Comparison of ENCODE assay signal across 20 cellular contexts in genomic region chr11:75186999-75187398, GRCh38. TPM values are rescaled to one million over a fixed set of nuclear protein-coding genes. Genes with fewer than 3 reads are reported as not detected.
A peak's percentile ranks its signal among the peaks of the same experiment; 100 is the strongest.
DNase-seq lines count a peak whose midpoint lies in the region; ATAC-seq and TF ChIP-seq lines count a peak whose summit lies in the region.
"Had no signal": no experiment of that assay in that cellular context is flagged by ENCODE, and none has a peak within 500 bp of the region (broad histone marks: within the 10 kb centered on the region; RNA-seq: fewer than 3 reads in every experiment).

No MANE protein-coding gene starts in this region.

- H4K91ac ChIP-seq in neuronal stem cell (ENCODE audit: low read depth, low read length, poor library complexity), result no peak overlapping the region

- H2BK15ac ChIP-seq in neuronal stem cell (ENCODE audit: low read length), result no peak overlapping the region

- H3K4me1 Mint-ChIP-seq in dendritic cell treated with granulocyte-macrophage colony-stimulating factor and Interleukin-4, amounts not matched to agents 40 ng/mL and 50 ng/mL, for 4 days (ENCODE audit: low read depth), result peaks cover 96% of the 10 kb centered on the region
- H3K4me1 Mint-ChIP-seq: CD8-positive, alpha-beta memory T cell had no signal

- H3K27ac ChIP-seq in AG04450 (ENCODE audit: low read depth, low read length) (peak overlapping the region; percentile 21), neuronal stem cell (replicated peaks; ENCODE audit: low read length) (no peak overlapping the region)

- no peak overlapping the region for H3K23ac ChIP-seq in neuronal stem cell (ENCODE audit: low read depth, low read length, poor library complexity)

- H2BK120ac ChIP-seq in neuronal stem cell (ENCODE audit: low read depth, low read length), result no peak overlapping the region

- peaks cover 100% of the 10 kb centered on the region for H3K36me3 Mint-ChIP-seq in dendritic cell treated with granulocyte-macrophage colony-stimulating factor and Interleukin-4, amounts not matched to agents 40 ng/mL and 50 ng/mL, for 4 days (ENCODE audit: low read depth)
- H3K36me3 Mint-ChIP-seq: CD14-positive monocyte; CD8-positive, alpha-beta memory T cell had no signal

- H3K27ac Mint-ChIP-seq in dendritic cell treated with granulocyte-macrophage colony-stimulating factor and Interleukin-4, amounts not matched to agents 40 ng/mL and 50 ng/mL, for 4 days, result peak overlapping the region; percentile 66
- H3K27ac Mint-ChIP-seq: CD14-positive monocyte; CD4-positive, alpha-beta T cell; GM23338; HFFc6 had no signal

- H3K4me3 Mint-ChIP-seq in dendritic cell treated with granulocyte-macrophage colony-stimulating factor and Interleukin-4, amounts not matched to agents 40 ng/mL and 50 ng/mL, for 4 days, result no peak overlapping the region
- H3K4me3 Mint-ChIP-seq: CD4-positive, alpha-beta T cell; CD8-positive, alpha-beta memory T cell; GM23338; HFFc6 had no signal

- no peak overlapping the region for H3K9ac ChIP-seq in neuronal stem cell (ENCODE audit: low read depth, low read length, poor library complexity)
- H3K9ac ChIP-seq: BLaER1 treated with 17β-estradiol and CSF1 and Interleukin-3, amounts not matched to agents 10 nM and 100 nM had no signal

- H2BK5ac ChIP-seq in neuronal stem cell (ENCODE audit: low read length), result no peak overlapping the region

- no peak for DNase-seq in AG04450 (ENCODE audit: low read depth, low spot score)
- no peak for DNase-seq in neuronal stem cell (ENCODE audit: low spot score)
- no peak for DNase-seq in NCI-H1092 (lab: John Stamatoyannopoulos, UW)
- DNase-seq: AML-193; BE2C; CD4-positive, alpha-beta T cell; CD8-positive, alpha-beta memory T cell; DMS 273 treated with DMSO at 0.1 percent for 48 hours; DMS79; EL; GDM1 had no signal

- no peak overlapping the region for H4K8ac ChIP-seq in neuronal stem cell (ENCODE audit: low read depth, low read length)

- H2BK12ac ChIP-seq in neuronal stem cell (ENCODE audit: low read length), result no peak overlapping the region

- H3K27me3 Mint-ChIP-seq in dendritic cell treated with granulocyte-macrophage colony-stimulating factor and Interleukin-4, amounts not matched to agents 40 ng/mL and 50 ng/mL, for 4 days, result peaks cover 8% of the 10 kb centered on the region

- no peak overlapping the region for H3K4ac ChIP-seq in neuronal stem cell (ENCODE audit: low read length)

- no peak for TF ChIP-seq CTCF in AG04450 (IDR thresholded peaks at IDR 0.05; ENCODE audit: low read depth, low read length)

- no peak overlapping the region for H3K4me3 ChIP-seq in AG04450 (ENCODE audit: low read depth, low read length)
- no peak overlapping the region for H3K4me3 ChIP-seq in neuronal stem cell (ENCODE audit: low read length in 2 of 2)
- H3K4me3 ChIP-seq: BLaER1 treated with 17β-estradiol and CSF1 and Interleukin-3, amounts not matched to agents 10 nM and 100 nM; GM12878; GM23338; HAP-1 had no signal

- ATAC-seq in HG02588 (IDR thresholded peaks at IDR 0.05; ENCODE audit: unreplicated experiment), result no peak
- ATAC-seq in HG03097 (IDR thresholded peaks at IDR 0.05; ENCODE audit: low FRiP score, unreplicated experiment), result no peak
- ATAC-seq: GM12878, GM23338 had no signal

- no peak overlapping the region for H3K4me2 ChIP-seq in neuronal stem cell (ENCODE audit: insufficient read depth, low read length, poor library complexity, severe bottlenecking)
- H3K4me2 ChIP-seq: GM23338 had no signal

- POLR2A ChIA-PET in AG04450 (lab: Yijun Ruan, JAX), result no interaction called here

- no peaks in the 10 kb centered on the region for H3K79me1 ChIP-seq in neuronal stem cell (ENCODE audit: low read depth, low read length)

- peaks cover 24% of the 10 kb centered on the region for H3K27me3 ChIP-seq in AG04450 (ENCODE audit: control insufficient read depth, insufficient read depth, low read length)
- H3K27me3 ChIP-seq in neuronal stem cell (ENCODE audit: control insufficient read depth in 3 of 3, insufficient read depth in 3 of 3, low read depth in 1 of 3, low read length in 3 of 3), result no peaks in the 10 kb centered on the region
- H3K27me3 ChIP-seq: BE2C; BLaER1 treated with 17β-estradiol and CSF1 and Interleukin-3, amounts not matched to agents 10 nM and 100 nM had no signal

- no peak overlapping the region for H2AK5ac ChIP-seq in neuronal stem cell (ENCODE audit: low read depth, low read length)

- CTCF ChIA-PET in AG04450 (lab: Charles Lee), result no interaction called here

- H2AFZ ChIP-seq in neuronal stem cell (ENCODE audit: low read length), result no peak overlapping the region
- H2AFZ ChIP-seq: GM23338 had no signal

- peak overlapping the region; percentile 31 for H3K14ac ChIP-seq in neuronal stem cell (ENCODE audit: low read length)

- intact Hi-C loops in dendritic cell treated with granulocyte-macrophage colony-stimulating factor and Interleukin-4, amounts not matched to agents 40 ng/mL and 50 ng/mL, for 4 days (cut with micrococcal nuclease), result loop anchor here (1.0 kb wide), 1 partner anchor 9 kb away; no protein-coding TSS in a partner anchor

- no peak overlapping the region for H3K18ac ChIP-seq in neuronal stem cell (ENCODE audit: low read length)

- peaks cover 4 to 10% of the 10 kb centered on the region in 2 donors for H3K4me1 ChIP-seq in neuronal stem cell (ENCODE audit: control insufficient read depth in 2 of 2, insufficient read depth in 1 of 2, low read depth in 1 of 2, low read length in 2 of 2)
- H3K4me1 ChIP-seq: HAP-1 had no signal

- no peaks in the 10 kb centered on the region for H3K9me3 ChIP-seq in AG04450 (ENCODE audit: control insufficient read depth, insufficient read depth, low read length)
- no peaks in the 10 kb centered on the region for H3K9me3 ChIP-seq in neuronal stem cell (replicated peaks in 1 of 2; ENCODE audit: control insufficient read depth in 2 of 2, insufficient read depth in 1 of 2, low read depth in 1 of 2, low read length in 2 of 2)
- H3K9me3 ChIP-seq: BE2C; BLaER1 treated with 17β-estradiol and CSF1 and Interleukin-3, amounts not matched to agents 10 nM and 100 nM; HAP-1 had no signal

- WGBS in neuronal stem cell (ENCODE audit: extremely low coverage in 2 of 2, insufficient read length in 2 of 2, insufficient replicate concordance in 1 of 2), 2 donors, result no CpG with 5 or more reads among the region's 4 CpGs

- no peaks in the 10 kb centered on the region for H3K36me3 ChIP-seq in neuronal stem cell (replicated peaks in 1 of 2; ENCODE audit: control insufficient read depth in 2 of 2, insufficient read depth in 2 of 2, low read length in 2 of 2)
- H3K36me3 ChIP-seq: BE2C, HAP-1 had no signal

- no peaks in the 10 kb centered on the region for H3K9me3 Mint-ChIP-seq in dendritic cell treated with granulocyte-macrophage colony-stimulating factor and Interleukin-4, amounts not matched to agents 40 ng/mL and 50 ng/mL, for 4 days
- H3K9me3 Mint-ChIP-seq: CD14-positive monocyte; CD4-positive, alpha-beta T cell; CD8-positive, alpha-beta memory T cell; GM23338; HFFc6 had no signal

RNA-seq across cellular contexts. Expression of gene SLCO2B1, which starts 36.1 kb away (rescaled TPM):
- polyA plus RNA-seq in AG04450 (2011; rRNA removed), result not detected in 2 replicates
- 0.56 TPM in 1 of 2 replicates, not detected in the other for polyA minus RNA-seq in AG04450 (2011; rRNA and poly(A)+ RNA removed)
- not detected for polyA plus RNA-seq in neuronal stem cell (2013, experiment 1 of 2)
- not detected for polyA plus RNA-seq in neuronal stem cell (2013, experiment 2 of 2)
- polyA plus RNA-seq: CD8-positive, alpha-beta memory T cell; GM23338 had no signal

RNA-seq across cellular contexts. Expression of gene TPBGL, which starts 53.6 kb away (rescaled TPM):
- 0.02 TPM in 1 of 2 replicates, not detected in the other for polyA plus RNA-seq in AG04450 (2011; rRNA removed)
- polyA minus RNA-seq in AG04450 (2011; rRNA and poly(A)+ RNA removed), result not detected in 2 replicates
- polyA plus RNA-seq in neuronal stem cell (2013, experiment 1 of 2), result 0.10 TPM
- 0.10 TPM for polyA plus RNA-seq in neuronal stem cell (2013, experiment 2 of 2)
- polyA plus RNA-seq: CD14-positive monocyte, GM12878 had no signal
